In the genomic region with DNA sequence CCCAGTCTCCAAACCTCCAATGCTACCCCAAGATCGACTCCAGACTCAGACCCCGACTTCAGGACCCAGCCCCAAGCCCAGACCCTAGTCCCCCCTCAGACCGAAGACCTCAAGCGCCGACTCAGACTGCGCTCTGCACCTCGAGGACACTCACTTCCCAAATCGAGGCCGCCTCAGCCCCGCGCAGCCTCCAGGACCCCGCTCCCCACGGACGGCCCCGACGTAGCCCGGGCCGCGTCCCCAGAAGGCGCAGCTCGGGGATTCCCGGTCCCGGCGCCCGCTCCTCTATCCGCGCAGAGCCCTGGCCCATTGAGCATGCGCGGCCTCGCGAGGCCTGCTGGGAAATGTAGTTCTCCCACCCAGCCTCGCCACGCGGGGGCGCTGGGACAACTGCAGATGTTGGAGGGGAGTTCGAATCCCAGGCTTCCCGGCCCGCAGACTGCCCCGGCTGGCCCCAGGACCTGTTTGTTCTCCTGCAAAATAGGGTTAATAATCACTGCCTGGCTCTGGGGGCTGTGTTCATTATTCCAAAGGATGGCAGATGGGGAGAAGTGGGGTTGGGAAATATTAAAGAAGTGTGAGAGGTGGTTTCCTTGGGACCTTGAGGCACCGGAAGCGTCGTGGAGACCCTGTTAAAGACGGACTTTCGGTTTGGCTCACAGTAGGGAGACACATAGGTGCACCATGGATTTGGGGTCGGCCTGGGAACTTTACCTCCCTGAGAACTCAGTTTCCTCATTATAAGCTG, we compare ENCODE assay signal across 1 cellular context.
TF ChIP-seq lines count a peak whose summit lies in the region.

A gene with protein sequence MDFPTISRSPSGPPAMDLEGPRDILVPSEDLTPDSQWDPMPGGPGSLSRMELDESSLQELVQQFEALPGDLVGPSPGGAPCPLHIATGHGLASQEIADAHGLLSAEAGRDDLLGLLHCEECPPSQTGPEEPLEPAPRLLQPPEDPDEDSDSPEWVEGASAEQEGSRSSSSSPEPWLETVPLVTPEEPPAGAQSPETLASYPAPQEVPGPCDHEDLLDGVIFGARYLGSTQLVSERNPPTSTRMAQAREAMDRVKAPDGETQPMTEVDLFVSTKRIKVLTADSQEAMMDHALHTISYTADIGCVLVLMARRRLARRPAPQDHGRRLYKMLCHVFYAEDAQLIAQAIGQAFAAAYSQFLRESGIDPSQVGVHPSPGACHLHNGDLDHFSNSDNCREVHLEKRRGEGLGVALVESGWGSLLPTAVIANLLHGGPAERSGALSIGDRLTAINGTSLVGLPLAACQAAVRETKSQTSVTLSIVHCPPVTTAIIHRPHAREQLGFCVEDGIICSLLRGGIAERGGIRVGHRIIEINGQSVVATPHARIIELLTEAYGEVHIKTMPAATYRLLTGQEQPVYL (minus strand): TSS at position 311 of the 748 bp plus-strand sequence. CDS start 1,428 bp downstream, outside the sequence.

TF ChIP-seq in K562, 482 proteins besides CTCF, POLR2A, EP300 and RAD21 (continued from another document and continues in another):
- TF ChIP-seq LARP7 (IDR thresholded peaks at IDR 0.05) (0 out of 2 replicates have a peak, but pooled peaks have one; percentile 17), CAMTA2 (CRISPR knock-in tag; conservative IDR thresholded peaks at IDR 0.05) (no peak), PCBP2 (IDR thresholded peaks at IDR 0.05; ENCODE audit: low read depth, low read length, poor library complexity, severe bottlenecking) (no peak), FOXA1 (IDR thresholded peaks at IDR 0.05; ENCODE audit: borderline replicate concordance) (no peak), ZNF197 (CRISPR knock-in tag; IDR thresholded peaks at IDR 0.05; ENCODE audit: low read depth) (peak; percentile 30; the same call in 1 of the 2 replicates), TSHZ1 (CRISPR knock-in tag; IDR thresholded peaks at IDR 0.05) (0 out of 2 replicates have a peak, but pooled peaks have one; percentile 17), STAT5A (IDR thresholded peaks at IDR 0.05; ENCODE audit: borderline replicate concordance, low read length) (no peak; the same call in 1 of the 2 replicates), HEY1 (CRISPR knock-in tag; IDR thresholded peaks at IDR 0.05; ENCODE audit: borderline replicate concordance) (no peak), ZNF282 (CRISPR knock-in tag; IDR thresholded peaks at IDR 0.05) (no peak), SREBF1 (IDR thresholded peaks at IDR 0.05; ENCODE audit: borderline replicate concordance, low read depth, low read length) (no peak; the same call in 1 of the 2 replicates), HCFC1 (IDR thresholded peaks at IDR 0.05; ENCODE audit: low read depth, low read length) (peak; percentile 93), CBFA2T2 (conservative IDR thresholded peaks at IDR 0.05) (no peak), PPARD (CRISPR knock-in tag; IDR thresholded peaks at IDR 0.05) (no peak), FUS (optimal IDR thresholded peaks at IDR 0.05; ENCODE audit: low read depth, low read length) (no peak), FOXK2 (conservative IDR thresholded peaks at IDR 0.05 in 1 of 2, IDR thresholded peaks at IDR 0.05 in 1 of 2; ENCODE audit: low read depth in 2 of 2) (peak; percentile 65 to 71; a peak in 2 of 4 replicates), MAFF (IDR thresholded peaks at IDR 0.05; ENCODE audit: low read length) (no peak), RAD51 (IDR thresholded peaks at IDR 0.05; ENCODE audit: borderline replicate concordance, low read depth) (peak; percentile 26; the same call in 1 of the 2 replicates), ZNF609 (CRISPR knock-in tag; IDR thresholded peaks at IDR 0.05; ENCODE audit: borderline replicate concordance) (no peak), SIX5 (IDR thresholded peaks at IDR 0.05; ENCODE audit: borderline replicate concordance in 1 of 2, insufficient read depth in 1 of 2, low read depth in 1 of 2, low read length in 2 of 2) (peak; percentile 88 to 92), THRA (IDR thresholded peaks at IDR 0.05) (no peak), DIDO1 (tag; IDR thresholded peaks at IDR 0.05; ENCODE audit: low read depth) (peak; percentile 82), MEF2D (tag; conservative IDR thresholded peaks at IDR 0.05; ENCODE audit: low read depth) (0 out of 2 replicates have a peak, but pooled peaks have one; percentile 28), HLTF (IDR thresholded peaks at IDR 0.05) (peak; percentile 76; the same call in 1 of the 2 replicates), KHSRP (IDR thresholded peaks at IDR 0.05) (no peak), IRF2 (CRISPR knock-in tag; IDR thresholded peaks at IDR 0.05) (no peak), DMBX1 (CRISPR knock-in tag; IDR thresholded peaks at IDR 0.05; ENCODE audit: borderline replicate concordance) (no peak; the same call in 1 of the 2 replicates), ZNF655 (CRISPR knock-in tag; IDR thresholded peaks at IDR 0.05) (no peak), CBX5 (IDR thresholded peaks at IDR 0.05; ENCODE audit: borderline replicate concordance, low read depth) (no peak), NFYB (IDR thresholded peaks at IDR 0.05; ENCODE audit: extremely low read depth, insufficient read length) (no peak)
- TF ChIP-seq, protein P1, sequence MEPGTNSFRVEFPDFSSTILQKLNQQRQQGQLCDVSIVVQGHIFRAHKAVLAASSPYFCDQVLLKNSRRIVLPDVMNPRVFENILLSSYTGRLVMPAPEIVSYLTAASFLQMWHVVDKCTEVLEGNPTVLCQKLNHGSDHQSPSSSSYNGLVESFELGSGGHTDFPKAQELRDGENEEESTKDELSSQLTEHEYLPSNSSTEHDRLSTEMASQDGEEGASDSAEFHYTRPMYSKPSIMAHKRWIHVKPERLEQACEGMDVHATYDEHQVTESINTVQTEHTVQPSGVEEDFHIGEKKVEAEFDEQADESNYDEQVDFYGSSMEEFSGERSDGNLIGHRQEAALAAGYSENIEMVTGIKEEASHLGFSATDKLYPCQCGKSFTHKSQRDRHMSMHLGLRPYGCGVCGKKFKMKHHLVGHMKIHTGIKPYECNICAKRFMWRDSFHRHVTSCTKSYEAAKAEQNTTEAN (CRISPR knock-in tag; IDR thresholded peaks at IDR 0.05), result no peak
- TF ChIP-seq, protein P2, sequence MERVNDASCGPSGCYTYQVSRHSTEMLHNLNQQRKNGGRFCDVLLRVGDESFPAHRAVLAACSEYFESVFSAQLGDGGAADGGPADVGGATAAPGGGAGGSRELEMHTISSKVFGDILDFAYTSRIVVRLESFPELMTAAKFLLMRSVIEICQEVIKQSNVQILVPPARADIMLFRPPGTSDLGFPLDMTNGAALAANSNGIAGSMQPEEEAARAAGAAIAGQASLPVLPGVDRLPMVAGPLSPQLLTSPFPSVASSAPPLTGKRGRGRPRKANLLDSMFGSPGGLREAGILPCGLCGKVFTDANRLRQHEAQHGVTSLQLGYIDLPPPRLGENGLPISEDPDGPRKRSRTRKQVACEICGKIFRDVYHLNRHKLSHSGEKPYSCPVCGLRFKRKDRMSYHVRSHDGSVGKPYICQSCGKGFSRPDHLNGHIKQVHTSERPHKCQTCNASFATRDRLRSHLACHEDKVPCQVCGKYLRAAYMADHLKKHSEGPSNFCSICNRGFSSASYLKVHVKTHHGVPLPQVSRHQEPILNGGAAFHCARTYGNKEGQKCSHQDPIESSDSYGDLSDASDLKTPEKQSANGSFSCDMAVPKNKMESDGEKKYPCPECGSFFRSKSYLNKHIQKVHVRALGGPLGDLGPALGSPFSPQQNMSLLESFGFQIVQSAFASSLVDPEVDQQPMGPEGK (CRISPR knock-in tag; IDR thresholded peaks at IDR 0.05; ENCODE audit: borderline replicate concordance), result no peak
- TF ChIP-seq, protein P3, sequence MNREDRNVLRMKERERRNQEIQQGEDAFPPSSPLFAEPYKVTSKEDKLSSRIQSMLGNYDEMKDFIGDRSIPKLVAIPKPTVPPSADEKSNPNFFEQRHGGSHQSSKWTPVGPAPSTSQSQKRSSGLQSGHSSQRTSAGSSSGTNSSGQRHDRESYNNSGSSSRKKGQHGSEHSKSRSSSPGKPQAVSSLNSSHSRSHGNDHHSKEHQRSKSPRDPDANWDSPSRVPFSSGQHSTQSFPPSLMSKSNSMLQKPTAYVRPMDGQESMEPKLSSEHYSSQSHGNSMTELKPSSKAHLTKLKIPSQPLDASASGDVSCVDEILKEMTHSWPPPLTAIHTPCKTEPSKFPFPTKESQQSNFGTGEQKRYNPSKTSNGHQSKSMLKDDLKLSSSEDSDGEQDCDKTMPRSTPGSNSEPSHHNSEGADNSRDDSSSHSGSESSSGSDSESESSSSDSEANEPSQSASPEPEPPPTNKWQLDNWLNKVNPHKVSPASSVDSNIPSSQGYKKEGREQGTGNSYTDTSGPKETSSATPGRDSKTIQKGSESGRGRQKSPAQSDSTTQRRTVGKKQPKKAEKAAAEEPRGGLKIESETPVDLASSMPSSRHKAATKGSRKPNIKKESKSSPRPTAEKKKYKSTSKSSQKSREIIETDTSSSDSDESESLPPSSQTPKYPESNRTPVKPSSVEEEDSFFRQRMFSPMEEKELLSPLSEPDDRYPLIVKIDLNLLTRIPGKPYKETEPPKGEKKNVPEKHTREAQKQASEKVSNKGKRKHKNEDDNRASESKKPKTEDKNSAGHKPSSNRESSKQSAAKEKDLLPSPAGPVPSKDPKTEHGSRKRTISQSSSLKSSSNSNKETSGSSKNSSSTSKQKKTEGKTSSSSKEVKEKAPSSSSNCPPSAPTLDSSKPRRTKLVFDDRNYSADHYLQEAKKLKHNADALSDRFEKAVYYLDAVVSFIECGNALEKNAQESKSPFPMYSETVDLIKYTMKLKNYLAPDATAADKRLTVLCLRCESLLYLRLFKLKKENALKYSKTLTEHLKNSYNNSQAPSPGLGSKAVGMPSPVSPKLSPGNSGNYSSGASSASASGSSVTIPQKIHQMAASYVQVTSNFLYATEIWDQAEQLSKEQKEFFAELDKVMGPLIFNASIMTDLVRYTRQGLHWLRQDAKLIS (CRISPR knock-in tag; IDR thresholded peaks at IDR 0.05), result peak; percentile 69; the same call in 1 of the 2 replicates
